35 cellular contexts compared by ENCODE assay signal in genomic region chr10:78645053-78645787, GRCh38.
"Had no signal": no experiment of that assay in that cellular context is flagged by ENCODE, and none has a peak within 500 bp of the region (broad histone marks: within the 10 kb centered on the region; RNA-seq: fewer than 3 reads in every experiment).

No MANE protein-coding gene starts in this region.

- H3K9me3 ChIP-seq: adrenal gland, breast epithelium, colonic mucosa, esophagus squamous epithelium had no signal

- H3K27me3 ChIP-seq: adrenal gland, breast epithelium, cardiac muscle cell, colonic mucosa, esophagus squamous epithelium, gastroesophageal sphincter had no signal

- H3K4me3 Mint-ChIP-seq: activated CD4-positive, alpha-beta memory T cell treated with anti-CD3 and anti-CD28 coated beads, Interleukin-2, amount 10 ng/mL, durations not matched to agents 7 days and 5 days; activated CD4-positive, alpha-beta T cell treated with anti-CD3 and anti-CD28 coated beads, Interleukin-2, amount 10 ng/mL, durations not matched to agents 7 days and 5 days; activated CD8-positive, alpha-beta memory T cell treated with anti-CD3 and anti-CD28 coated beads, Interleukin-2, amount 10 ng/mL, durations not matched to agents 7 days and 5 days; activated naive CD4-positive, alpha-beta T cell treated with anti-CD3 and anti-CD28 coated beads for 36 hours; activated naive CD4-positive, alpha-beta T cell treated with anti-CD3 and anti-CD28 coated beads, Interleukin-2, amount 50 U/mL, for 24 hours; activated naive CD8-positive, alpha-beta T cell treated with anti-CD3 and anti-CD28 coated beads for 36 hours; activated naive CD8-positive, alpha-beta T cell treated with anti-CD3 and anti-CD28 coated beads, Interleukin-2, amount 50 U/mL, for 24 hours; activated T-helper 1 cell treated with anti-CD3 and anti-CD28 coated beads, Interleukin-12 subunit alpha, Interleukin-12 subunit beta, Interleukin-2, Interleukin-4 antibody, amounts not matched to agents 30 ng/mL and 10 ng/mL and 1 ng/mL, durations not matched to agents 14 hours and 24 hours and 36 hours; brain; WTC11 had no signal

- H3K4me3 ChIP-seq: adrenal gland, breast epithelium, cardiac muscle cell, colonic mucosa, esophagus squamous epithelium, gastroesophageal sphincter had no signal

- H3K9me3 Mint-ChIP-seq: activated CD4-positive, alpha-beta memory T cell treated with anti-CD3 and anti-CD28 coated beads, Interleukin-2, amount 10 ng/mL, durations not matched to agents 7 days and 5 days; activated CD4-positive, alpha-beta T cell treated with anti-CD3 and anti-CD28 coated beads, Interleukin-2, amount 10 ng/mL, durations not matched to agents 7 days and 5 days; activated naive CD4-positive, alpha-beta T cell treated with anti-CD3 and anti-CD28 coated beads, Interleukin-2, amount 50 U/mL, for 24 hours; activated naive CD8-positive, alpha-beta T cell treated with anti-CD3 and anti-CD28 coated beads for 36 hours; activated naive CD8-positive, alpha-beta T cell treated with anti-CD3 and anti-CD28 coated beads, Interleukin-2, amount 50 U/mL, for 24 hours; activated T-helper 1 cell treated with anti-CD3 and anti-CD28 coated beads, Interleukin-12 subunit alpha, Interleukin-12 subunit beta, Interleukin-2, Interleukin-4 antibody, amounts not matched to agents 30 ng/mL and 10 ng/mL and 1 ng/mL, durations not matched to agents 14 hours and 24 hours and 36 hours; activated T-helper 2 cell treated with anti-CD3 and anti-CD28 coated beads, Interferon-gamma antibody, Interleukin-2, Interleukin-4, amounts not matched to agents 10 μg/mL and 5 μg/mL and 100 μg/mL, durations not matched to agents 14 hours and 24 hours and 36 hours had no signal

- H3K4me1 Mint-ChIP-seq: activated CD4-positive, alpha-beta memory T cell treated with anti-CD3 and anti-CD28 coated beads, Interleukin-2, amount 10 ng/mL, durations not matched to agents 7 days and 5 days; activated CD4-positive, alpha-beta T cell treated with anti-CD3 and anti-CD28 coated beads, Interleukin-2, amount 10 ng/mL, durations not matched to agents 7 days and 5 days; activated CD8-positive, alpha-beta memory T cell treated with anti-CD3 and anti-CD28 coated beads, Interleukin-2, amount 10 ng/mL, durations not matched to agents 7 days and 5 days; activated naive CD4-positive, alpha-beta T cell treated with anti-CD3 and anti-CD28 coated beads, Interleukin-2, amount 50 U/mL, for 24 hours; activated naive CD8-positive, alpha-beta T cell treated with anti-CD3 and anti-CD28 coated beads for 36 hours; activated naive CD8-positive, alpha-beta T cell treated with anti-CD3 and anti-CD28 coated beads, Interleukin-2, amount 50 U/mL, for 24 hours; WTC11 had no signal

- H3K36me3 Mint-ChIP-seq: activated CD8-positive, alpha-beta memory T cell treated with anti-CD3 and anti-CD28 coated beads, Interleukin-2, amount 10 ng/mL, durations not matched to agents 7 days and 5 days; activated naive CD4-positive, alpha-beta T cell treated with anti-CD3 and anti-CD28 coated beads, Interleukin-2, amount 50 U/mL, for 24 hours; activated naive CD8-positive, alpha-beta T cell treated with anti-CD3 and anti-CD28 coated beads for 36 hours; brain had no signal

- H3K36me3 ChIP-seq: adrenal gland, breast epithelium, cardiac muscle cell, colonic mucosa, esophagus squamous epithelium, gastroesophageal sphincter had no signal

- H3K27ac ChIP-seq: adrenal gland, breast epithelium, cardiac muscle cell, colonic mucosa, epithelial cell of prostate, esophagus squamous epithelium, gastroesophageal sphincter, VCaP had no signal

- H3K27ac Mint-ChIP-seq: activated CD4-positive, alpha-beta memory T cell treated with anti-CD3 and anti-CD28 coated beads, Interleukin-2, amount 10 ng/mL, durations not matched to agents 7 days and 5 days; activated CD4-positive, alpha-beta T cell treated with anti-CD3 and anti-CD28 coated beads, Interleukin-2, amount 10 ng/mL, durations not matched to agents 7 days and 5 days; activated CD8-positive, alpha-beta memory T cell treated with anti-CD3 and anti-CD28 coated beads, Interleukin-2, amount 10 ng/mL, durations not matched to agents 7 days and 5 days; activated naive CD4-positive, alpha-beta T cell treated with anti-CD3 and anti-CD28 coated beads for 36 hours; activated naive CD4-positive, alpha-beta T cell treated with anti-CD3 and anti-CD28 coated beads, Interleukin-2, amount 50 U/mL, for 24 hours; activated naive CD8-positive, alpha-beta T cell treated with anti-CD3 and anti-CD28 coated beads for 36 hours; activated naive CD8-positive, alpha-beta T cell treated with anti-CD3 and anti-CD28 coated beads, Interleukin-2, amount 50 U/mL, for 24 hours; activated T-helper 1 cell treated with anti-CD3 and anti-CD28 coated beads, Interleukin-12 subunit alpha, Interleukin-12 subunit beta, Interleukin-2, Interleukin-4 antibody, amounts not matched to agents 30 ng/mL and 10 ng/mL and 1 ng/mL, durations not matched to agents 14 hours and 24 hours and 36 hours; activated T-helper 2 cell treated with anti-CD3 and anti-CD28 coated beads, Interferon-gamma antibody, Interleukin-2, Interleukin-4, amounts not matched to agents 10 μg/mL and 5 μg/mL and 100 μg/mL, durations not matched to agents 14 hours and 24 hours and 36 hours; WTC11 had no signal

- DNase-seq: activated CD4-positive, alpha-beta memory T cell treated with anti-CD3 and anti-CD28 coated beads, Interleukin-2, amount 10 ng/mL, durations not matched to agents 7 days and 5 days; activated CD4-positive, alpha-beta T cell treated with anti-CD3 and anti-CD28 coated beads for 1 hour; activated CD4-positive, alpha-beta T cell treated with anti-CD3 and anti-CD28 coated beads for 4 hours; activated CD4-positive, alpha-beta T cell treated with anti-CD3 and anti-CD28 coated beads, Interleukin-2, amount 10 ng/mL, durations not matched to agents 7 days and 5 days; activated CD4-positive, alpha-beta T cell treated with anti-CD3 and anti-CD28 coated beads, Interleukin-2, amount 50 U/mL, for 4 hours; activated CD8-positive, alpha-beta memory T cell treated with anti-CD3 and anti-CD28 coated beads, Interleukin-2, amount 10 ng/mL, durations not matched to agents 7 days and 5 days; activated CD8-positive, alpha-beta memory T cell treated with anti-CD3 and anti-CD28 coated beads, Interleukin-2, amount 50 U/mL, for 4 hours; activated effector memory CD4-positive, alpha-beta T cell treated with anti-CD3 and anti-CD28 coated beads, Interleukin-2, amount 50 U/mL, for 16 hours; activated naive CD4-positive, alpha-beta T cell treated with anti-CD3 and anti-CD28 coated beads for 36 hours; activated naive CD8-positive, alpha-beta T cell treated with anti-CD3 and anti-CD28 coated beads for 36 hours; activated naive CD8-positive, alpha-beta T cell treated with anti-CD3 and anti-CD28 coated beads, Interleukin-2, amount 50 U/mL, for 24 hours; activated T-cell treated with anti-CD3 and anti-CD28 coated beads, Interleukin-2, amount 50 U/mL, for 1 hour; activated T-cell treated with anti-CD3 and anti-CD28 coated beads, Interleukin-2, amount 50 U/mL, for 48 hours; adrenal gland; amygdala; aorta; central memory CD4-positive, alpha-beta T cell; cerebellar nuclear complex; colonic mucosa; effector CD8-positive, alpha-beta T cell; esophagus squamous epithelium; foreskin melanocyte; T-helper 2 cell had no signal

- ATAC-seq: activated CD8-positive, alpha-beta memory T cell treated with anti-CD3 and anti-CD28 coated beads, Interleukin-2, amount 10 ng/mL, durations not matched to agents 7 days and 5 days; activated naive CD8-positive, alpha-beta T cell treated with anti-CD3 and anti-CD28 coated beads, Interleukin-2, amount 50 U/mL, for 24 hours; gastroesophageal sphincter; WTC11 had no signal

- FAIRE-seq: endometrium, endothelial cell of umbilical vein had no signal

- H3K4me1 ChIP-seq: adrenal gland, breast epithelium, colonic mucosa, esophagus squamous epithelium had no signal
